17 cellular contexts compared by ENCODE assay signal in the genomic region with DNA sequence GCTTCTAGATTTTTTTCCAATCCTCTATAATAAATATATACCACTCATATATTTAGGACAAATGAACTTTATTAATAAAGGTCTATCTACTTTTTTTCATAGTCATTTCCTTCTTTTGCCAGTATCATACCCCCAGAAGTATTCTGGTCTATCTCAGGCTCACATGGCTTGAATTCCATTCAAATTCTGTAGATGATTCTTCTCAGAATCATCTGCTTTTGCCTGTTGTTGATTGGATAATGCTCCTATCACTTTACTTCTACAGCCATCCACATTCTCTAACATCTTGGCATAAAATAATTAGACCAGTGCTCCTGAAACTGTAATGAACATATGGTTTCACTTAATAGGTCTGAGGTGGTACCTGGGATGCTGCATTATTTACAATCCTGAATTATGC.
A peak's percentile ranks its signal among the peaks of the same experiment; 100 is the strongest.
DNase-seq lines count a peak whose midpoint lies in the region; ATAC-seq lines count a peak whose summit lies in the region.
"Had no signal": no experiment of that assay in that cellular context is flagged by ENCODE, and none has a peak within 500 bp of the region (broad histone marks: within the 10 kb centered on the region; RNA-seq: fewer than 3 reads in every experiment).

No MANE protein-coding gene starts in this region.

- no peaks in the 10 kb centered on the region for H3K36me3 Mint-ChIP-seq in stimulated activated memory B cell treated with anti-CD40 and anti-IgM and Interleukin-4, amounts not matched to agents 10 μg/mL and 1 μg/mL and 100 μg/mL, for 72 hours

- no peak for ATAC-seq in HG02798 (IDR thresholded peaks at IDR 0.05; ENCODE audit: poor library complexity, unreplicated experiment)
- no peak for ATAC-seq in stimulated activated memory B cell treated with anti-CD40 and anti-IgM and Interleukin-4, amounts not matched to agents 10 μg/mL and 1 μg/mL and 100 μg/mL, for 72 hours

- peaks cover 7% of the 10 kb centered on the region for H3K9me3 Mint-ChIP-seq in stimulated activated memory B cell treated with anti-CD40 and anti-IgM and Interleukin-4, amounts not matched to agents 10 μg/mL and 1 μg/mL and 100 μg/mL, for 72 hours
- H3K9me3 Mint-ChIP-seq: GM23338 had no signal

- H3K4me3 Mint-ChIP-seq in stimulated activated memory B cell treated with anti-CD40 and anti-IgM and Interleukin-4, amounts not matched to agents 10 μg/mL and 1 μg/mL and 100 μg/mL, for 72 hours, result no peak overlapping the region
- H3K4me3 Mint-ChIP-seq: GM23338 had no signal

- H3K27ac Mint-ChIP-seq in stimulated activated memory B cell treated with anti-CD40 and anti-IgM and Interleukin-4, amounts not matched to agents 10 μg/mL and 1 μg/mL and 100 μg/mL, for 72 hours, result no peak overlapping the region
- H3K27ac Mint-ChIP-seq: GM23338 had no signal

- no peaks in the 10 kb centered on the region for H3K4me1 Mint-ChIP-seq in stimulated activated memory B cell treated with anti-CD40 and anti-IgM and Interleukin-4, amounts not matched to agents 10 μg/mL and 1 μg/mL and 100 μg/mL, for 72 hours
- H3K4me1 Mint-ChIP-seq: GM23338 had no signal

- no peaks in the 10 kb centered on the region for H3K27me3 Mint-ChIP-seq in stimulated activated memory B cell treated with anti-CD40 and anti-IgM and Interleukin-4, amounts not matched to agents 10 μg/mL and 1 μg/mL and 100 μg/mL, for 72 hours

- peak; percentile 6 for DNase-seq in AG08395 (ENCODE audit: low spot score)
- DNase-seq in HCEC 1CT, result peak; percentile 26
- DNase-seq in amniotic epithelial cell (ENCODE audit: low read depth), result peak; percentile 53
- peak; percentile 53 for DNase-seq in iris pigment epithelial cell (ENCODE audit: low read depth)
- no peak for DNase-seq in OCI-M1 (lab: John Stamatoyannopoulos, UW)
- DNase-seq in NCI-H1436 (lab: John Stamatoyannopoulos, UW), result no peak
- DNase-seq: C1 segment of cervical spinal cord, DMS 273 treated with DMSO at 0.1 percent for 48 hours, Karpas-422, NCI-H1105 treated with DMSO at 0.1 percent for 48 hours, NCI-H187 treated with DMSO at 0.1 percent for 48 hours, NCI-H2171, NCI-H510A, SHP77 treated with DMSO at 0.1 percent for 48 hours had no signal

Comparison
In these comparisons a context has a peak if more than half of its experiments do, and no peak if none do; other contexts are left out.
1. DNase-seq: peak in AG08395 (single experiment), HCEC 1CT (single experiment), amniotic epithelial cell (single experiment) and iris pigment epithelial cell (single experiment); none in OCI-M1 (single experiment) and NCI-H1436 (single experiment).